ENCODE assay signal across 14 cellular contexts in the genomic region with DNA sequence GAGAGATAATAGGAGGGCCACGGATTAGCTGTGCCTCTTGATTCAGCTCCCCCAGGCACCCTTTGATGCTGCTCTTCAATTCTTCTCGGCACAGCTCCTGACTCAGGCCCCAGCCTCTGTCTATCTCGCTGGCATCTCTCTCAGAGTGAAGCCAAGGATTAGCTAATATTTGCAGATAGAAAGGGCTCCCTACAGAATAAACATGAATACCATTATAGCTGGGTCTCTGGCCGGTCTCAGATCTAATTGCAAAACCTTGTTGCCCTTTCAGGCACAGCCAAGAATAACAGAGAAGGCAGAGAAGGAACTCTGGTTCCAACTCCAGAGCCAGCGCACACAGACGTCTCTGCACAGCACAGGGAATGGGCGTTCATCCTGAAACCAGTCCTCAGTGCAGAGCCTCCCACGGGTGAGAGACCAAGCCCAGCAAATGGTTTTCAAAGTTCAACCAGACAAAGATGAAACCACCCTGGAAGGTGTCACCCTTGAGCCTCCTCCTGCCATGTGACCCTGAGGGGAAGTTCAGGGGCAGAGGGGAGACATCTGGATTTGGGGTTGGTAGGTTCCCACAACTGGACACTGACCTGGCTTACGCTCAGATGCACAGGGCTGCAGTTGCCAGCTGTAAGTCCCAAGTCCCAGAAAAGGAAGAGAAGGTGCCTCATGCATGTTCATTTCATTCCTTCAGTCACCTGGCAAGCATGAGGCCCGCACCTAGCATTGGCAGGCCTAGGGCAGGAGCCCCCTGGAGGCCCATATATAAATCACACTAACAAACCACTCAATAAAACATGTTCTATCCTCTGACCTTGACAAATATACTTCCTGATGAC.
DNase-seq lines count a peak whose midpoint lies in the region; ATAC-seq and TF ChIP-seq lines count a peak whose summit lies in the region.
"Had no signal": no experiment of that assay in that cellular context is flagged by ENCODE, and none has a peak within 500 bp of the region (broad histone marks: within the 10 kb centered on the region; RNA-seq: fewer than 3 reads in every experiment).

No MANE protein-coding gene starts in this region.

- BruUV-seq in OCI-LY7 (replicated peaks; lab: Mats Ljungman, UMichigan): no TSS peak

- H3K9me3 ChIP-seq in OCI-LY7 (ENCODE audit: low read length) (no peaks in the 10 kb centered on the region), upper lobe of right lung (no peaks in the 10 kb centered on the region)
- H3K9me3 ChIP-seq: gastrocnemius medialis had no signal

- no peaks in the 10 kb centered on the region for H3K4me1 Mint-ChIP-seq in activated naive CD8-positive, alpha-beta T cell treated with anti-CD3 and anti-CD28 coated beads, Interleukin-2, amount 50 U/mL, for 24 hours
- no peaks in the 10 kb centered on the region for H3K4me1 Mint-ChIP-seq in activated naive CD8-positive, alpha-beta T cell treated with anti-CD3 and anti-CD28 coated beads for 36 hours
- H3K4me1 Mint-ChIP-seq: activated CD4-positive, alpha-beta T cell treated with anti-CD3 and anti-CD28 coated beads, Interleukin-2, amount 10 ng/mL, durations not matched to agents 24 days and 14 days had no signal

- no peaks in the 10 kb centered on the region for H3K36me3 Mint-ChIP-seq in activated naive CD8-positive, alpha-beta T cell treated with anti-CD3 and anti-CD28 coated beads, Interleukin-2, amount 50 U/mL, for 24 hours (ENCODE audit: low read depth)
- no peaks in the 10 kb centered on the region for H3K36me3 Mint-ChIP-seq in activated naive CD8-positive, alpha-beta T cell treated with anti-CD3 and anti-CD28 coated beads for 36 hours
- H3K36me3 Mint-ChIP-seq: activated naive CD4-positive, alpha-beta T cell treated with anti-CD3 and anti-CD28 coated beads, Interleukin-2, amount 50 U/mL, for 72 hours had no signal

- no peak overlapping the region for H3K4me2 ChIP-seq in OCI-LY7 (ENCODE audit: low read length)

- H3K27ac ChIP-seq in OCI-LY7 (ENCODE audit: low read depth, low read length, poor library complexity, severe bottlenecking) (no peak overlapping the region), upper lobe of right lung (no peak overlapping the region)
- H3K27ac ChIP-seq: gastrocnemius medialis had no signal

- H3K9me2 ChIP-seq in OCI-LY7 (ENCODE audit: insufficient read depth, low read length): no peaks in the 10 kb centered on the region

- H4K20me1 ChIP-seq in OCI-LY7 (ENCODE audit: insufficient read depth, low read length): no peaks in the 10 kb centered on the region

- ATAC-seq in activated naive CD8-positive, alpha-beta T cell treated with anti-CD3 and anti-CD28 coated beads, Interleukin-2, amount 50 U/mL, for 24 hours: peak; percentile 49
- peak; percentile 40 for ATAC-seq in left colon
- ATAC-seq in upper lobe of right lung: peak; percentile 45
- ATAC-seq in GM18519 (IDR thresholded peaks at IDR 0.05; ENCODE audit: low FRiP score, unreplicated experiment): no peak
- ATAC-seq in GM19351 (IDR thresholded peaks at IDR 0.05; ENCODE audit: unreplicated experiment): no peak
- ATAC-seq: gastrocnemius medialis had no signal

- H3K4me3 ChIP-seq in OCI-LY7 (ENCODE audit: low read depth, low read length, poor library complexity, severe bottlenecking): no peak overlapping the region
- no peak overlapping the region for H3K4me3 ChIP-seq in upper lobe of right lung
- H3K4me3 ChIP-seq: gastrocnemius medialis had no signal

- peaks cover 4% of the 10 kb centered on the region for H3K27me3 Mint-ChIP-seq in activated naive CD8-positive, alpha-beta T cell treated with anti-CD3 and anti-CD28 coated beads, Interleukin-2, amount 50 U/mL, for 24 hours
- H3K27me3 Mint-ChIP-seq in activated naive CD8-positive, alpha-beta T cell treated with anti-CD3 and anti-CD28 coated beads for 36 hours: peaks cover 19% of the 10 kb centered on the region
- H3K27me3 Mint-ChIP-seq: activated CD4-positive, alpha-beta T cell treated with anti-CD3 and anti-CD28 coated beads, Interleukin-2, amount 10 ng/mL, durations not matched to agents 24 days and 14 days had no signal

- CTCF ChIA-PET in OCI-LY7 (lab: Charles Lee; ENCODE audit: unreplicated experiment): interaction anchor here (0.7 kb wide), 1 partner anchor 22 kb away, joined by 3 read pairs; no protein-coding TSS in a partner anchor

- POLR2A ChIA-PET in OCI-LY7 (lab: Charles Lee): no interaction called here

- H3K4me1 ChIP-seq in OCI-LY7 (ENCODE audit: insufficient read depth, low read length, poor library complexity, severe bottlenecking): no peaks in the 10 kb centered on the region
- peaks cover 10% of the 10 kb centered on the region for H3K4me1 ChIP-seq in upper lobe of right lung
- H3K4me1 ChIP-seq: gastrocnemius medialis had no signal

- H3K79me2 ChIP-seq in OCI-LY7 (ENCODE audit: insufficient read depth, low read depth, low read length): no peaks in the 10 kb centered on the region

- H3K4me3 Mint-ChIP-seq in activated naive CD8-positive, alpha-beta T cell treated with anti-CD3 and anti-CD28 coated beads, Interleukin-2, amount 50 U/mL, for 24 hours: no peak overlapping the region
- H3K4me3 Mint-ChIP-seq in activated naive CD8-positive, alpha-beta T cell treated with anti-CD3 and anti-CD28 coated beads for 36 hours: no peak overlapping the region
- H3K4me3 Mint-ChIP-seq: activated CD4-positive, alpha-beta T cell treated with anti-CD3 and anti-CD28 coated beads, Interleukin-2, amount 10 ng/mL, durations not matched to agents 24 days and 14 days had no signal

- peak; percentile 68 for TF ChIP-seq CTCF in OCI-LY7 (conservative IDR thresholded peaks at IDR 0.05; ENCODE audit: low read length)
- no peak for TF ChIP-seq CTCF in upper lobe of right lung (IDR thresholded peaks at IDR 0.05)

- no peak overlapping the region for H3K27ac Mint-ChIP-seq in activated naive CD8-positive, alpha-beta T cell treated with anti-CD3 and anti-CD28 coated beads, Interleukin-2, amount 50 U/mL, for 24 hours
- H3K27ac Mint-ChIP-seq in activated naive CD8-positive, alpha-beta T cell treated with anti-CD3 and anti-CD28 coated beads for 36 hours: no peak overlapping the region
- H3K27ac Mint-ChIP-seq: activated CD4-positive, alpha-beta T cell treated with anti-CD3 and anti-CD28 coated beads, Interleukin-2, amount 10 ng/mL, durations not matched to agents 24 days and 14 days; activated naive CD4-positive, alpha-beta T cell treated with anti-CD3 and anti-CD28 coated beads, Interleukin-2, amount 50 U/mL, for 72 hours had no signal

- DNase-seq in activated naive CD8-positive, alpha-beta T cell treated with anti-CD3 and anti-CD28 coated beads, Interleukin-2, amount 50 U/mL, for 24 hours: no peak
- no peak for DNase-seq in activated naive CD8-positive, alpha-beta T cell treated with anti-CD3 and anti-CD28 coated beads for 36 hours
- DNase-seq in OCI-LY7 (ENCODE audit: low spot score): peak; percentile 10
- no peak for DNase-seq in left colon
- no peak for DNase-seq in upper lobe of right lung
- no peak for DNase-seq in NCI-H146 (lab: John Stamatoyannopoulos, UW)
- DNase-seq: activated CD4-positive, alpha-beta T cell treated with anti-CD3 and anti-CD28 coated beads, Interleukin-2, amount 10 ng/mL, durations not matched to agents 24 days and 14 days; cortex of kidney; gastrocnemius medialis; midbrain; NCI-H187 treated with DMSO at 0.1 percent for 48 hours had no signal

- no peaks in the 10 kb centered on the region for H3K27me3 ChIP-seq in upper lobe of right lung
- H3K27me3 ChIP-seq: gastrocnemius medialis had no signal

- H2AFZ ChIP-seq in OCI-LY7 (ENCODE audit: low read length): no peak overlapping the region

- H3K9me3 Mint-ChIP-seq in activated naive CD8-positive, alpha-beta T cell treated with anti-CD3 and anti-CD28 coated beads, Interleukin-2, amount 50 U/mL, for 24 hours: no peaks in the 10 kb centered on the region
- no peaks in the 10 kb centered on the region for H3K9me3 Mint-ChIP-seq in activated naive CD8-positive, alpha-beta T cell treated with anti-CD3 and anti-CD28 coated beads for 36 hours
- H3K9me3 Mint-ChIP-seq: activated CD4-positive, alpha-beta T cell treated with anti-CD3 and anti-CD28 coated beads, Interleukin-2, amount 10 ng/mL, durations not matched to agents 24 days and 14 days; activated naive CD4-positive, alpha-beta T cell treated with anti-CD3 and anti-CD28 coated beads, Interleukin-2, amount 50 U/mL, for 72 hours had no signal

- intact Hi-C loops in OCI-LY7 (cut with micrococcal nuclease; ENCODE audit: unreplicated experiment) (no loop called here), left colon (cut with DNase I, micrococcal nuclease) (no loop called here), upper lobe of right lung (cut with DNase I) (no loop called here)

- H3K36me3 ChIP-seq in OCI-LY7 (ENCODE audit: insufficient read depth, low read length): no peaks in the 10 kb centered on the region
- no peaks in the 10 kb centered on the region for H3K36me3 ChIP-seq in upper lobe of right lung
- H3K36me3 ChIP-seq: gastrocnemius medialis had no signal

Comparison
In these comparisons a context has a peak if more than half of its experiments do, and no peak if none do; other contexts are left out.
1. ATAC-seq: peak in activated naive CD8-positive, alpha-beta T cell treated with anti-CD3 and anti-CD28 coated beads, Interleukin-2, amount 50 U/mL, for 24 hours (single experiment), left colon (single experiment) and upper lobe of right lung (single experiment); none in GM18519 (single experiment) and GM19351 (single experiment).